In the genomic region with DNA sequence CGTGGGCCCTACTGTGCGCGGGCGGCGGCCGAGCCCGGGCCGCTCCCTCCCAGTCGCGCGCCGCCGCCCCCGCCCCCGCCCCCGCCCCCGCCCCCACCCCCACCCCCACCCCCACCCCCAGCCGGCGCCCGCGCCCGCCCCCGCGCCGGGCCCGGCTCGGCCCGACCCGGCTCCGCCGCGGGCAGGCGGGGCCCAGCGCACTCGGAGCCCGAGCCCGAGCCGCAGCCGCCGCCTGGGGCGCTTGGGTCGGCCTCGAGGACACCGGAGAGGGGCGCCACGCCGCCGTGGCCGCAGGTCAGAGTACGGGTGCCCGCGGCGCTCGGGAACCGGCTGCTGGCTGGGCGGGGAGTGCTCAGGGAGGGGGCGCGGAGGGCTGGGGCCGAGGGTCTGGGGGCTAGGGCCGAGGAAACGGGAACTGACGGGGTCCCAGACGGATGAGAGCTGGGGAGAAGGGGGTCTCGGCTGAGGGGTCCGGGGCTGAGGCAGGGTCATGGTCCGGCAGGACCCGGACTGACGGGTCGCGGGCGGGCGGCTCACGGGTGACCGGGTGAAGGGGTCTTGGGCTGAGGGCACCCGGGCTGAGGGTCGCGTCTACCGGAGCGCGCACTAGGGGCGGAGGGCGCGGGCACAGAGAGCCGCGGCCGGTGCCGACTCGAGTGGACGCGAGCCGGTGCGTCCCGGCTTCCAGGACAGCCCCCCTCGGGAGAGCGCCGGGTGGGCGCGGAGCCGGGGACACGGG, we compare ENCODE assay signal across 8 cellular contexts. TPM values are rescaled to one million over a fixed set of nuclear protein-coding genes. Genes with fewer than 3 reads are reported as not detected.
DNase-seq lines count a peak whose midpoint lies in the region; ATAC-seq and TF ChIP-seq lines count a peak whose summit lies in the region.

No MANE protein-coding gene starts in this region.

- H3K27ac ChIP-seq in ascending aorta (peak overlapping the region; percentile 15 to 54), skin epidermis (peak overlapping the region in 20 of 21 experiments; percentile 38 to 93 (median 80))

- H3K4me3 ChIP-seq in BE2C (ENCODE audit: low read depth, low read length) = peak overlapping the region; percentile 49
- peak overlapping the region; percentile 66 to 75 for H3K4me3 ChIP-seq in ascending aorta
- peak overlapping the region; percentile 53 for H3K4me3 ChIP-seq in iPS-11a (ENCODE audit: low read depth, low read length)
- H3K4me3 ChIP-seq in skin epidermis = peak overlapping the region; percentile 39 to 77 (median 57)

- no peaks in the 10 kb centered on the region for H3K4me1 Mint-ChIP-seq in HFFc6 (ENCODE audit: low read depth)

- peak overlapping the region; percentile 48 for H3K27ac Mint-ChIP-seq in HFFc6

- DNase-seq in BE2C = peak; percentile 45
- no peak for DNase-seq in HFFc6
- no peak for DNase-seq in ascending aorta (ENCODE audit: low spot score in 2 of 2)
- no peak for DNase-seq in NCI-H345 (lab: John Stamatoyannopoulos, UW)
- no peak for DNase-seq in A172 (ENCODE audit: low spot score)

- no peaks in the 10 kb centered on the region for H3K36me3 Mint-ChIP-seq in HFFc6 (ENCODE audit: low read depth)

- TF ChIP-seq CTCF in BE2C (IDR thresholded peaks at IDR 0.05; ENCODE audit: low read depth, low read length) (no peak), HFFc6 (IDR thresholded peaks at IDR 0.05) (no peak), ascending aorta (IDR thresholded peaks at IDR 0.05) (no peak)

- ATAC-seq in GM19351 (IDR thresholded peaks at IDR 0.05; ENCODE audit: unreplicated experiment) = no peak

- intact Hi-C loops in ascending aorta (cut with DNase I) = loop anchor here (5.0 kb wide), 3 partner anchors 91 to 194 kb away; a partner anchor contains a TSS

- no peaks in the 10 kb centered on the region for H3K9me3 ChIP-seq in BE2C
- H3K9me3 ChIP-seq in ascending aorta = no peaks in the 10 kb centered on the region

- H3K36me3 ChIP-seq in BE2C (no peaks in the 10 kb centered on the region), ascending aorta (no peaks in the 10 kb centered on the region)

- H3K27me3 ChIP-seq in BE2C = no peaks in the 10 kb centered on the region
- peaks cover 3% of the 10 kb centered on the region for H3K27me3 ChIP-seq in ascending aorta

- no peaks in the 10 kb centered on the region for H3K9me3 Mint-ChIP-seq in HFFc6

- H3K27me3 Mint-ChIP-seq in HFFc6 (ENCODE audit: insufficient read depth) = peaks cover 6% of the 10 kb centered on the region; the same call in 1 of the 2 replicates

- peak overlapping the region; percentile 78 for H3K4me3 Mint-ChIP-seq in HFFc6

- H3K4me1 ChIP-seq in BE2C (no peaks in the 10 kb centered on the region), ascending aorta (peaks cover 0 to 10% of the 10 kb centered on the region in 2 donors)

RNA-seq across cellular contexts. Expression of a gene that starts 1.0 kb away (rescaled TPM):
- 0.46 TPM for polyA plus RNA-seq in BE2C (2012; ENCODE audit: insufficient read depth, insufficient read length, low read depth)
- total RNA-seq in HFFc6 (2021; fragmentation: NEBNext Ultra II Directional; extraction: Animal tissue kit (Norgen Biotek cat#: 25700)) = 1 to 10 TPM; 3.7 to 4.8 (median 4.0) TPM
- 23.5 TPM for total RNA-seq in ascending aorta
- total RNA-seq in A172 (2014; rRNA removed; shearing (Covaris generic)) = 11.9 and 13.2 TPM in 2 replicates
